8 cellular contexts compared by ENCODE assay signal in genomic region chr11:108592591-108593213, GRCh38. TPM values are rescaled to one million over a fixed set of nuclear protein-coding genes. Genes with fewer than 3 reads are reported as not detected.
DNase-seq lines count a peak whose midpoint lies in the region; TF ChIP-seq lines count a peak whose summit lies in the region.

No MANE protein-coding gene starts in this region.

- H3K4me1 Mint-ChIP-seq in H9, result peaks cover 29 to 31% of the 10 kb centered on the region in 2 experiments
- peaks cover 6% of the 10 kb centered on the region for H3K4me1 Mint-ChIP-seq in glutamatergic neuron (ENCODE audit: low read depth, unreplicated experiment)
- H3K4me1 Mint-ChIP-seq in progenitor cell of endocrine pancreas (ENCODE audit: low read depth), result peaks cover 52% of the 10 kb centered on the region

- H3K4ac ChIP-seq in H9 (ENCODE audit: low read depth, low read length), result no peak overlapping the region

- H2BK15ac ChIP-seq in H9 (ENCODE audit: low read depth, low read length), result no peak overlapping the region

- peak overlapping the region; percentile 72 for H3K4me2 ChIP-seq in H9 (ENCODE audit: insufficient read depth, insufficient read length, low read length)

- H3K4me1 ChIP-seq in H9 (ENCODE audit: insufficient read depth, low read length), result no peaks in the 10 kb centered on the region; the same call in 1 of the 2 replicates

- H3K9me3 ChIP-seq in H9 (ENCODE audit: control insufficient read depth, low read depth, low read length), result no peaks in the 10 kb centered on the region

- TF ChIP-seq CTCF in H9 (conservative IDR thresholded peaks at IDR 0.05), result no peak
- no peak for TF ChIP-seq CTCF in glutamatergic neuron (IDR thresholded peaks at IDR 0.05; ENCODE audit: partially characterized antibody, unreplicated experiment)
- TF ChIP-seq CTCF in progenitor cell of endocrine pancreas (IDR thresholded peaks at IDR 0.05; ENCODE audit: unreplicated experiment), result no peak

- no peak overlapping the region for H2BK20ac ChIP-seq in H9 (ENCODE audit: low read depth, low read length, poor library complexity, severe bottlenecking)

- peak overlapping the region; percentile 82 to 90 for H3K4me3 Mint-ChIP-seq in H9
- H3K4me3 Mint-ChIP-seq in glutamatergic neuron (ENCODE audit: unreplicated experiment), result peak overlapping the region; percentile 95
- peak overlapping the region; percentile 94 for H3K4me3 Mint-ChIP-seq in progenitor cell of endocrine pancreas (ENCODE audit: low read depth)

- H4K5ac ChIP-seq in H9 (ENCODE audit: insufficient read length, low read depth, low read length), result no peak overlapping the region

- no peak overlapping the region for H2BK5ac ChIP-seq in H9 (ENCODE audit: insufficient read length, low read length)

- no peaks in the 10 kb centered on the region for H4K20me1 ChIP-seq in H9 (ENCODE audit: control insufficient read depth, insufficient read depth, insufficient read length)

- no peaks in the 10 kb centered on the region; a peak in 1 of 5 replicates for H3K9me3 Mint-ChIP-seq in H9
- H3K9me3 Mint-ChIP-seq in glutamatergic neuron (ENCODE audit: unreplicated experiment), result peaks cover 6% of the 10 kb centered on the region
- H3K9me3 Mint-ChIP-seq in progenitor cell of endocrine pancreas (ENCODE audit: low read depth), result no peaks in the 10 kb centered on the region

- DNase-seq in DMS79 treated with DMSO at 0.1 percent for 48 hours (lab: John Stamatoyannopoulos, UW), result peak; percentile 37
- peak; percentile 40 for DNase-seq in H9
- peak; percentile 8 for DNase-seq in NCI-H2171 (lab: John Stamatoyannopoulos, UW)
- peak; percentile 15 for DNase-seq in activated T-helper 9 cell treated with anti-CD3 and anti-CD28 coated beads, Interleukin-2, amount 50 U/mL, for 16 hours (ENCODE audit: low read depth)
- DNase-seq in glutamatergic neuron, result peak; percentile 37
- DNase-seq in progenitor cell of endocrine pancreas (ENCODE audit: low spot score, unreplicated experiment), result peak; percentile 28
- no peak for DNase-seq in NCI-H2227 treated with DMSO at 0.1 percent for 48 hours (lab: John Stamatoyannopoulos, UW)
- DNase-seq in SIG-M5 treated with dmso at 0.1 percent for 504 hours (lab: John Stamatoyannopoulos, UW; ENCODE audit: unreplicated experiment), result no peak

- H2AFZ ChIP-seq in H9 (ENCODE audit: low read length), result no peak overlapping the region

- H3K79me1 ChIP-seq in H9 (ENCODE audit: insufficient read depth, low read depth, low read length, poor library complexity, severe bottlenecking), result no peaks in the 10 kb centered on the region

- H3K56ac ChIP-seq in H9 (ENCODE audit: insufficient read length, low read depth, low read length), result no peak overlapping the region

- peaks cover 6% of the 10 kb centered on the region; the same call in 1 of the 2 replicates for H3K27me3 ChIP-seq in H9 (ENCODE audit: insufficient read depth, low read length)

- no CpG with 5 or more reads among the region's 43 CpGs for WGBS in H9 (ENCODE audit: extremely low coverage, insufficient read length, low lambda C conversion rate)

- no peak overlapping the region for H3K18ac ChIP-seq in H9 (ENCODE audit: insufficient read length, low read depth, low read length)

- peak overlapping the region; percentile 76 for H3K9ac ChIP-seq in H9 (ENCODE audit: extremely low read depth, insufficient read length, low read length)

- H3K27me3 Mint-ChIP-seq in H9 (ENCODE audit: low read depth), result peaks cover 17% of the 10 kb centered on the region
- H3K27me3 Mint-ChIP-seq in glutamatergic neuron (ENCODE audit: unreplicated experiment), result peaks cover 2% of the 10 kb centered on the region
- no peaks in the 10 kb centered on the region for H3K27me3 Mint-ChIP-seq in progenitor cell of endocrine pancreas

- H3K36me3 Mint-ChIP-seq in H9 (ENCODE audit: insufficient read depth in 1 of 3, low read depth in 3 of 3) (no peaks in the 10 kb centered on the region), glutamatergic neuron (ENCODE audit: unreplicated experiment) (no peaks in the 10 kb centered on the region), progenitor cell of endocrine pancreas (ENCODE audit: insufficient read depth) (peaks cover 1% of the 10 kb centered on the region)

- no peak overlapping the region for H4K8ac ChIP-seq in H9 (replicated peaks; ENCODE audit: insufficient read length, low read depth, low read length)

- H3K23ac ChIP-seq in H9 (ENCODE audit: insufficient read length, low read depth, low read length), result no peak overlapping the region

- H3K27ac Mint-ChIP-seq in H9 (peak overlapping the region in 2 of 3 experiments; percentile 60 to 72; a peak in 3 of 7 replicates), glutamatergic neuron (ENCODE audit: unreplicated experiment) (no peak overlapping the region), progenitor cell of endocrine pancreas (peak overlapping the region; percentile 97)

- H3K14ac ChIP-seq in H9 (ENCODE audit: insufficient read depth, low read length), result peak overlapping the region; percentile 83

- 0 out of 2 replicates have a peak, but pooled peaks cover 2% of the 10 kb centered on the region for H3K79me2 ChIP-seq in H9 (ENCODE audit: insufficient read depth, low read length)

- H2BK12ac ChIP-seq in H9 (ENCODE audit: insufficient read length, low read depth, low read length), result no peak overlapping the region

- no peak overlapping the region for H3T11ph ChIP-seq in H9 (ENCODE audit: low read length)

- H2AK5ac ChIP-seq in H9 (ENCODE audit: insufficient read length, low read length), result no peak overlapping the region

- H2BK120ac ChIP-seq in H9 (ENCODE audit: low read depth, low read length, poor library complexity, severe bottlenecking), result no peak overlapping the region

- H3K23me2 ChIP-seq in H9 (ENCODE audit: insufficient read length, low read depth, low read length, poor library complexity, severe bottlenecking), result peaks cover 10% of the 10 kb centered on the region

- no peak overlapping the region for H3K27ac ChIP-seq in H9 (ENCODE audit: insufficient read length, low read depth, low read length)

- H4K91ac ChIP-seq in H9 (ENCODE audit: insufficient read length, low read depth, low read length), result no peak overlapping the region

RNA-seq across cellular contexts. Expression of gene EXPH5, which starts 0.9 kb away (rescaled TPM):
- total RNA-seq in H9 (2021) (3.1 and 4.0 TPM in 2 replicates), glutamatergic neuron (ENCODE audit: unreplicated experiment) (0.44 TPM), progenitor cell of endocrine pancreas (32.8 and 35.0 TPM in 2 replicates)

Comparison
In these comparisons a context has a peak if more than half of its experiments do, and no peak if none do; other contexts are left out.
1. DNase-seq: peak in DMS79 treated with DMSO at 0.1 percent for 48 hours (single experiment), H9 (single experiment), NCI-H2171 (single experiment), activated T-helper 9 cell treated with anti-CD3 and anti-CD28 coated beads, Interleukin-2, amount 50 U/mL, for 16 hours (single experiment), glutamatergic neuron (single experiment) and progenitor cell of endocrine pancreas (single experiment); none in NCI-H2227 treated with DMSO at 0.1 percent for 48 hours (single experiment) and SIG-M5 treated with dmso at 0.1 percent for 504 hours (single experiment).
2. Peak in every context shown above with its lines, with median percentiles within 50 percentile points of each other: H3K4me3 Mint-ChIP-seq.